8 cellular contexts compared by ENCODE assay signal in the genomic region with DNA sequence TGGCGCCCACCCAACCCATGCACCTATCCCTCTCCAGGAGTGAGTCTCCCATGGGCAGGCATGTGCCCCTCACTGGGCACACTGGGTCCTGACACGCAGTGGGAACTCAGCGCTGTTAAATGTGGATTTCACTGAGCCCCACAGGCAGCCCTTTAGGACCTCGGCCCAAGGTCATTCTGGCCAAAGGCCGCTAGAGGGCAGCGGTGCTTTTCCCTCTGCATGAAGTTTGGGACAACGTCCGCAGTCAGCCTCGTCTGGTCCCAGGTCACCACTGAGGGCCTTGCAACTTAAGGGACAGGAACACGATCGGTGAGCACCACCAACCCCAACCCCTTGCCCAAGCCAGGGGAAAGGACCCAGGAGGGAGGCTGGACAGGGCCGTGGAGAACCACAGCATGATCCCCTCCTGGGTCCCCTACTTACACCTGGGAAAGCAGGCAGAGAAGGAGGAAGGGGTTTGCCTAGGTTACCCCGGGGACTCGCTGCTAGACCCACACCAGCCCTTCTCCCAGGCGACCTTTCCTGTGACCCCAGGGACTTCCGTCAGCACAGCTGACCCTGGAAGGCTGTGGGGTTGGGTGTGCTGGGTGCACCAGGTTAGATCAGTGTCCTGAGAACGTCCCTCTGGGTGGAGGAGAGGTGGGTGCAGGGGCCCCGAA. TPM values are rescaled to one million over a fixed set of nuclear protein-coding genes. Genes with fewer than 3 reads are reported as not detected.
DNase-seq lines count a peak whose midpoint lies in the region; ATAC-seq and TF ChIP-seq lines count a peak whose summit lies in the region.

No MANE protein-coding gene starts in this region.

- ATAC-seq in natural killer cell treated with Interleukin-12 subunit alpha and Interleukin-12 subunit beta and Interleukin-15 and Interleukin-18, amount 100 ng/mL, for 72 hours, result peak; percentile 32 to 63

- H3K4me3 ChIP-seq in fibroblast of the aortic adventitia (ENCODE audit: low read depth, low read length), result no peak overlapping the region
- no peak overlapping the region for H3K4me3 ChIP-seq in tibial nerve

- H3K4me1 Mint-ChIP-seq in HFFc6 (ENCODE audit: low read depth), result peaks cover 33% of the 10 kb centered on the region
- peaks cover 8 to 16% of the 10 kb centered on the region in 2 donors for H3K4me1 Mint-ChIP-seq in natural killer cell treated with Interleukin-12 subunit alpha and Interleukin-12 subunit beta and Interleukin-15 and Interleukin-18, amount 100 ng/mL, for 72 hours (ENCODE audit: low read depth in 2 of 2)

- peak; percentile 97 for TF ChIP-seq CTCF in HFFc6 (IDR thresholded peaks at IDR 0.05)
- peak; percentile 98 for TF ChIP-seq CTCF in fibroblast of the aortic adventitia (IDR thresholded peaks at IDR 0.05; ENCODE audit: insufficient read depth, low read length)
- TF ChIP-seq CTCF in tibial nerve (IDR thresholded peaks at IDR 0.05), result peak; percentile 78 to 92 (median 83)

- H3K9me3 Mint-ChIP-seq in HFFc6, result no peaks in the 10 kb centered on the region
- no peaks in the 10 kb centered on the region for H3K9me3 Mint-ChIP-seq in natural killer cell treated with Interleukin-12 subunit alpha and Interleukin-12 subunit beta and Interleukin-15 and Interleukin-18, amount 100 ng/mL, for 72 hours

- no peak overlapping the region for H3K27ac ChIP-seq in tibial nerve

- H3K4me1 ChIP-seq in tibial nerve, result peaks cover 0 to 22% (median 7%) of the 10 kb centered on the region in 4 donors

- H3K36me3 Mint-ChIP-seq in HFFc6 (ENCODE audit: low read depth), result no peaks in the 10 kb centered on the region
- H3K36me3 Mint-ChIP-seq in natural killer cell treated with Interleukin-12 subunit alpha and Interleukin-12 subunit beta and Interleukin-15 and Interleukin-18, amount 100 ng/mL, for 72 hours, result no peaks in the 10 kb centered on the region

- no peak overlapping the region for H3K4me3 Mint-ChIP-seq in HFFc6
- H3K4me3 Mint-ChIP-seq in natural killer cell treated with Interleukin-12 subunit alpha and Interleukin-12 subunit beta and Interleukin-15 and Interleukin-18, amount 100 ng/mL, for 72 hours, result no peak overlapping the region

- no peak for TF ChIP-seq POLR2A in tibial nerve (IDR thresholded peaks at IDR 0.05)

- WGBS in tibial nerve, 2 donors, result 16 to 30% methylated on average over 13 to 14 of the region's 18 CpGs

- TF ChIP-seq EP300 in tibial nerve (IDR thresholded peaks at IDR 0.05), result no peak

- H3K27me3 ChIP-seq in tibial nerve, result no peaks in the 10 kb centered on the region

- DNase-seq in NCI-H2029 (lab: John Stamatoyannopoulos, UW), result peak; percentile 6
- no peak for DNase-seq in NCI-H2029 treated with DMSO at 0.1 percent for 48 hours (lab: John Stamatoyannopoulos, UW)
- DNase-seq in HFFc6, result peak; percentile 40
- DNase-seq in NCI-H226, result peak; percentile 17
- peak in 2 of 3 experiments; percentile 13 to 16 for DNase-seq in activated CD8-positive, alpha-beta memory T cell treated with anti-CD3 and anti-CD28 coated beads for 48 hours (ENCODE audit: low read depth in 2 of 3, low spot score in 2 of 3)
- DNase-seq in fibroblast of the aortic adventitia (ENCODE audit: low read depth), result peak; percentile 72
- peak; percentile 70 for DNase-seq in natural killer cell treated with Interleukin-12 subunit alpha and Interleukin-12 subunit beta and Interleukin-15 and Interleukin-18, amount 100 ng/mL, for 72 hours (ENCODE audit: low spot score)
- peak; percentile 49 to 73 for DNase-seq in tibial nerve (ENCODE audit: low spot score in 2 of 2)

- H3K9me3 ChIP-seq in tibial nerve, result no peaks in the 10 kb centered on the region

- peaks cover 28% of the 10 kb centered on the region for H3K27me3 Mint-ChIP-seq in HFFc6 (ENCODE audit: insufficient read depth)
- H3K27me3 Mint-ChIP-seq in natural killer cell treated with Interleukin-12 subunit alpha and Interleukin-12 subunit beta and Interleukin-15 and Interleukin-18, amount 100 ng/mL, for 72 hours, result peaks cover 20% of the 10 kb centered on the region in 2 donors

- H3K36me3 ChIP-seq in tibial nerve, result no peaks in the 10 kb centered on the region

- no peak overlapping the region for H3K27ac Mint-ChIP-seq in HFFc6
- H3K27ac Mint-ChIP-seq in natural killer cell treated with Interleukin-12 subunit alpha and Interleukin-12 subunit beta and Interleukin-15 and Interleukin-18, amount 100 ng/mL, for 72 hours, result no peak overlapping the region

RNA-seq across cellular contexts. Expression of gene CYTL1, which starts 24.0 kb away (rescaled TPM):
- not detected for total RNA-seq in HFFc6 (2021; fragmentation: NEBNext Ultra II Directional; extraction: Animal tissue kit (Norgen Biotek cat#: 25700))
- total RNA-seq in fibroblast of the aortic adventitia (ENCODE audit: low replicate concordance) (12.5 TPM in 1 of 2 replicates, not detected in the other), tibial nerve (1 to 10 TPM in 2 of 4 donors, not detected in 2; 5.9 to 9.6 TPM)
- not detected for total RNA-seq in natural killer cell treated with Interleukin-12 subunit alpha and Interleukin-12 subunit beta and Interleukin-15 and Interleukin-18, amount 100 ng/mL, for 72 hours

RNA-seq across cellular contexts. Expression of gene STK32B, which starts 56.0 kb away (rescaled TPM):
- under 1 TPM in 5 of 6 experiments, not detected in 1; 0.14 to 0.33 (median 0.18) TPM for total RNA-seq in HFFc6 (2021; fragmentation: NEBNext Ultra II Directional; extraction: Animal tissue kit (Norgen Biotek cat#: 25700))
- total RNA-seq in fibroblast of the aortic adventitia (ENCODE audit: low replicate concordance) (4.0 and 5.3 TPM in 2 replicates), tibial nerve (1 to 10 TPM in 3 of 4 donors, under 1 TPM in 1; 0.39 to 2.7 (median 2.4) TPM)
- total RNA-seq in natural killer cell treated with Interleukin-12 subunit alpha and Interleukin-12 subunit beta and Interleukin-15 and Interleukin-18, amount 100 ng/mL, for 72 hours, result not detected
